ENCODE assay signal across 34 cellular contexts in genomic region chr19:14053500-14053899, GRCh38. TPM values are rescaled to one million over a fixed set of nuclear protein-coding genes. Genes with fewer than 3 reads are reported as not detected.
"Had no signal": no experiment of that assay in that cellular context is flagged by ENCODE, and none has a peak within 500 bp of the region (broad histone marks: within the 10 kb centered on the region; RNA-seq: fewer than 3 reads in every experiment).

No MANE protein-coding gene starts in this region.

- FAIRE-seq: colon, frontal cortex had no signal

- H3K4me1 ChIP-seq: parathyroid adenoma had no signal

- H3K4me2 ChIP-seq: hepatocyte had no signal

- H3K4me3 ChIP-seq: adrenal gland, ascending aorta, esophagus muscularis mucosa, hepatocyte, lower lobe of right lung, mucosa of descending colon, suprapubic skin, tibial nerve had no signal

- H3K27me3 ChIP-seq: ascending aorta had no signal

- H3K9me3 ChIP-seq: adrenal gland, ascending aorta, lower lobe of right lung, mucosa of descending colon, suprapubic skin had no signal

- H2AFZ ChIP-seq: hepatocyte, parathyroid adenoma had no signal

- H3K9ac ChIP-seq: parathyroid adenoma had no signal

- H3K36me3 ChIP-seq: adrenal gland, ascending aorta, brain microvascular endothelial cell, suprapubic skin had no signal

- DNase-seq: activated B cell treated with CpG ODN at 0.5 μM for 24 hours; activated CD4-positive, alpha-beta T cell treated with anti-CD3 and anti-CD28 coated beads for 36 hours; activated CD4-positive, alpha-beta T cell treated with anti-CD3 and anti-CD28 coated beads, Interleukin-2, amount 50 U/mL, for 4 hours; activated CD8-positive, alpha-beta memory T cell treated with anti-CD3 and anti-CD28 coated beads for 24 hours; activated CD8-positive, alpha-beta memory T cell treated with anti-CD3 and anti-CD28 coated beads, Interleukin-2, amount 50 U/mL, for 4 hours; activated T-cell treated with anti-CD3 and anti-CD28 coated beads, Interleukin-2, amount 50 U/mL, for 24 hours; adrenal gland; brain microvascular endothelial cell; caudate nucleus; effector memory CD4-positive, alpha-beta T cell; glutamatergic neuron; immature natural killer cell; lower lobe of right lung; mesendoderm; mucosa of descending colon; nephron progenitor cell; nucleus accumbens; stimulated activated CD4-positive, alpha-beta T cell treated with anti-CD3 and anti-CD28 coated beads, Interleukin-12 subunit alpha, Interleukin-12 subunit beta, amount 100 ng/mL, for 4 hours; stimulated activated CD4-positive, alpha-beta T cell treated with anti-CD3 and anti-CD28 coated beads, Interleukin-4, amount 100 ng/mL, for 4 hours had no signal

- H3K27ac ChIP-seq: adrenal gland, ascending aorta, brain microvascular endothelial cell, esophagus muscularis mucosa, hepatocyte, lower lobe of right lung, parathyroid adenoma, suprapubic skin, tibial nerve had no signal

- ATAC-seq: activated CD4-positive, alpha-beta T cell treated with anti-CD3 and anti-CD28 coated beads for 36 hours; activated T-helper 17 cell treated with anti-CD3 and anti-CD28 coated beads, Interleukin-2, amount 50 U/mL, for 72 hours; left lobe of liver; lower lobe of right lung; mucosa of descending colon; right cardiac atrium had no signal

- H3K79me2 ChIP-seq: hepatocyte, parathyroid adenoma had no signal

RNA-seq across cellular contexts. Expression of gene PALM3, which starts 8.4 kb away (rescaled TPM):
- total RNA-seq: activated B cell treated with CpG ODN at 0.5 μM for 24 hours; activated T-helper 17 cell treated with anti-CD3 and anti-CD28 coated beads, Interleukin-2, amount 50 U/mL, for 72 hours; kidney epithelial cell; suprapubic skin had no signal
- polyA plus RNA-seq: immature natural killer cell had no signal

RNA-seq across cellular contexts. Expression of gene RLN3, which starts 25.6 kb away (rescaled TPM):
- total RNA-seq: activated B cell treated with CpG ODN at 0.5 μM for 24 hours; activated CD4-positive, alpha-beta T cell treated with anti-CD3 and anti-CD28 coated beads for 36 hours; activated T-helper 17 cell treated with anti-CD3 and anti-CD28 coated beads, Interleukin-2, amount 50 U/mL, for 72 hours; adrenal gland; ascending aorta; dermis microvascular lymphatic vessel endothelial cell; esophagus muscularis mucosa; frontal cortex; hepatocyte; kidney epithelial cell; left lobe of liver; lower lobe of right lung; mucosa of descending colon; pulmonary artery endothelial cell; right cardiac atrium; suprapubic skin; tibial nerve; urinary bladder had no signal
- polyA plus RNA-seq: adrenal gland, hepatocyte, immature natural killer cell, right cardiac atrium, urinary bladder had no signal

RNA-seq across cellular contexts. Expression of gene C19orf67, which starts 32.1 kb away (rescaled TPM):
- total RNA-seq: activated B cell treated with CpG ODN at 0.5 μM for 24 hours, adrenal gland, ascending aorta, dermis microvascular lymphatic vessel endothelial cell, esophagus muscularis mucosa, frontal cortex, hepatocyte, kidney epithelial cell, left lobe of liver, lower lobe of right lung, right cardiac atrium, suprapubic skin, tibial nerve, urinary bladder had no signal
- polyA plus RNA-seq: adrenal gland, hepatocyte, immature natural killer cell, right cardiac atrium, urinary bladder had no signal
